Comparison of ENCODE assay signal across 8 cellular contexts in genomic region chr13:99307247-99307646, GRCh38. TPM values are rescaled to one million over a fixed set of nuclear protein-coding genes. Genes with fewer than 3 reads are reported as not detected.
DNase-seq lines count a peak whose midpoint lies in the region; ATAC-seq, FAIRE-seq and TF ChIP-seq lines count a peak whose summit lies in the region.

Gene GPR183 (minus strand): TSS chr13:99307399. CDS start chr13:99296145, 11,254 bp downstream.

- no peak for DNase-seq in pancreas
- no peak for DNase-seq in ureter (ENCODE audit: low spot score)
- no peak for DNase-seq in NCI-H2081 treated with DMSO at 0.1 percent for 48 hours (lab: John Stamatoyannopoulos, UW)
- DNase-seq in UCSD-AML1 (lab: John Stamatoyannopoulos, UW; ENCODE audit: unreplicated experiment): no peak

- peak within 1 kb of the TSS; percentile 92 for H3K4me3 ChIP-seq in OCI-LY1 (ENCODE audit: low read depth, low read length, poor library complexity, severe bottlenecking)
- peak within 1 kb of the TSS in 1 of 4 donors; percentile 15 for H3K4me3 ChIP-seq in pancreas

- intact Hi-C loops in pancreas (cut with DNase I): no loop called here

- peak within 1 kb of the TSS; percentile 67 for H3K4me2 ChIP-seq in OCI-LY1 (ENCODE audit: low read length)

- peak within 1 kb of the TSS; percentile 95 for H3K9ac ChIP-seq in OCI-LY1 (ENCODE audit: low read length)

- H3K9me3 ChIP-seq in OCI-LY1 (ENCODE audit: low read length) (no peaks in the 10 kb centered on the region), pancreas (no peaks in the 10 kb centered on the region)

- ATAC-seq in GM18907 (IDR thresholded peaks at IDR 0.05; ENCODE audit: unreplicated experiment) (peak; percentile 75), HG02759 (IDR thresholded peaks at IDR 0.05; ENCODE audit: unreplicated experiment) (peak; percentile 55), pancreas (peak; percentile 70 to 79 (median 74))

- H3K27me3 ChIP-seq in OCI-LY1 (ENCODE audit: insufficient read depth, low read length): no peaks in the 10 kb centered on the region
- no peaks in the 10 kb centered on the region for H3K27me3 ChIP-seq in pancreas

- peak; percentile 21 for FAIRE-seq in endometrium (lab: Jason Lieb, UNC)
- FAIRE-seq in pancreas (lab: Jason Lieb, UNC): peak; percentile 92

- peaks cover 66% of the 10 kb centered on the region for H3K79me2 ChIP-seq in OCI-LY1 (ENCODE audit: insufficient read depth, low read length)

- H3K36me3 ChIP-seq in OCI-LY1 (ENCODE audit: insufficient read depth, low read length): peaks cover 47% of the 10 kb centered on the region
- no peaks in the 10 kb centered on the region for H3K36me3 ChIP-seq in pancreas

- 29 to 30% methylated on average over 4 of the region's 4 CpGs for WGBS in pancreas, 2 donors

- H3K27ac ChIP-seq in OCI-LY1 (ENCODE audit: low read depth, low read length, poor library complexity, severe bottlenecking) (peak within 1 kb of the TSS; percentile 85), pancreas (peak within 1 kb of the TSS in 2 of 4 donors; percentile 6 to 35)

- H3K9me2 ChIP-seq in OCI-LY1 (ENCODE audit: low read depth, low read length): no peaks in the 10 kb centered on the region

- 0 out of 2 replicates have a peak, but pooled peaks cover 6% of the 10 kb centered on the region for H3F3A ChIP-seq in OCI-LY1 (ENCODE audit: insufficient read depth, low read length)

- H2AFZ ChIP-seq in OCI-LY1 (ENCODE audit: low read length): no peak within 1 kb of the TSS

- TF ChIP-seq CTCF in OCI-LY1 (IDR thresholded peaks at IDR 0.05; ENCODE audit: low read length) (no peak), pancreas (IDR thresholded peaks at IDR 0.05) (no peak)

- H3K4me1 ChIP-seq in OCI-LY1 (ENCODE audit: insufficient read depth, low read length, severe bottlenecking) (peaks cover 75% of the 10 kb centered on the region), pancreas (no peaks in the 10 kb centered on the region)

- no peaks in the 10 kb centered on the region for H4K20me1 ChIP-seq in OCI-LY1 (ENCODE audit: insufficient read depth, low read length)

RNA-seq across cellular contexts. Expression of gene GPR183, which starts in this region (rescaled TPM):
- total RNA-seq in pancreas (1 to 10 TPM in 3 of 6 donors, under 1 TPM in 3; 0.23 to 3.5 (median 1.1) TPM), ureter (5.4 TPM)
- 1 to 10 TPM in 1 of 2 donors, under 1 TPM in 1; 0.61 to 1.2 TPM for polyA plus RNA-seq in pancreas
